Comparison of ENCODE assay signal across 8 cellular contexts in genomic region chr9:107637421-107638420, GRCh38.
DNase-seq lines count a peak whose midpoint lies in the region; ATAC-seq and TF ChIP-seq lines count a peak whose summit lies in the region.

No MANE protein-coding gene starts in this region.

- peak overlapping the region; percentile 53 for H3K4me3 ChIP-seq in fibroblast of pulmonary artery (replicated peaks; ENCODE audit: low read depth, low read length)
- peak overlapping the region; percentile 23 to 54 (median 42) for H3K4me3 ChIP-seq in tibial nerve

- peak; percentile 29 for DNase-seq in UCSD-AML1 (lab: John Stamatoyannopoulos, UW; ENCODE audit: unreplicated experiment)
- DNase-seq in fibroblast of pulmonary artery (ENCODE audit: low read depth) = peak; percentile 100
- peak; percentile 91 for DNase-seq in mucosa of gallbladder (ENCODE audit: low spot score)
- DNase-seq in tibial nerve (ENCODE audit: low spot score in 2 of 2) = peak; percentile 86 to 96
- no peak for DNase-seq in activated CD4-positive, CD25-positive, alpha-beta regulatory T cell treated with anti-CD3 and anti-CD28 coated beads, Interleukin-2, amount 50 U/mL, for 72 hours
- DNase-seq in NAMALWA (ENCODE audit: low spot score) = no peak

- WGBS in tibial nerve, 2 donors = 2 to 3% methylated on average over 46 of the region's 67 CpGs

- no peaks in the 10 kb centered on the region for H3K36me3 ChIP-seq in tibial nerve

- TF ChIP-seq CTCF in C4-2B (conservative IDR thresholded peaks at IDR 0.05) = no peak
- no peak for TF ChIP-seq CTCF in fibroblast of pulmonary artery (IDR thresholded peaks at IDR 0.05; ENCODE audit: low read length, missing control alignments)
- peak in 3 of 5 experiments; percentile 31 to 78 (median 73) for TF ChIP-seq CTCF in tibial nerve (IDR thresholded peaks at IDR 0.05)

- no peaks in the 10 kb centered on the region for H3K27me3 ChIP-seq in tibial nerve

- peaks cover 0 to 52% (median 12%) of the 10 kb centered on the region in 4 donors for H3K4me1 ChIP-seq in tibial nerve

- peak; percentile 95 to 97 for TF ChIP-seq POLR2A in tibial nerve (IDR thresholded peaks at IDR 0.05)

- H3K27ac ChIP-seq in C4-2B (peak overlapping the region; percentile 29; the same call in 1 of the 2 replicates), tibial nerve (peak overlapping the region; percentile 86 to 98 (median 94))

- peak; percentile 52 for ATAC-seq in HG02852 (IDR thresholded peaks at IDR 0.05; ENCODE audit: unreplicated experiment)

- peak; percentile 67 to 98 for TF ChIP-seq EP300 in tibial nerve (IDR thresholded peaks at IDR 0.05)

- H3K9me3 ChIP-seq in tibial nerve = no peaks in the 10 kb centered on the region

Comparison
In these comparisons a context has a peak if more than half of its experiments do, and no peak if none do; other contexts are left out.
1. CTCF ChIP-seq: peak in tibial nerve (3 of 5); none in C4-2B (single experiment) and fibroblast of pulmonary artery (single experiment).
2. DNase-seq: peak in UCSD-AML1 (single experiment), fibroblast of pulmonary artery (single experiment), mucosa of gallbladder (single experiment) and tibial nerve (2 of 2); none in activated CD4-positive, CD25-positive, alpha-beta regulatory T cell treated with anti-CD3 and anti-CD28 coated beads, Interleukin-2, amount 50 U/mL, for 72 hours (single experiment) and NAMALWA (single experiment).